ENCODE assay signal across 11 cellular contexts in the genomic region with DNA sequence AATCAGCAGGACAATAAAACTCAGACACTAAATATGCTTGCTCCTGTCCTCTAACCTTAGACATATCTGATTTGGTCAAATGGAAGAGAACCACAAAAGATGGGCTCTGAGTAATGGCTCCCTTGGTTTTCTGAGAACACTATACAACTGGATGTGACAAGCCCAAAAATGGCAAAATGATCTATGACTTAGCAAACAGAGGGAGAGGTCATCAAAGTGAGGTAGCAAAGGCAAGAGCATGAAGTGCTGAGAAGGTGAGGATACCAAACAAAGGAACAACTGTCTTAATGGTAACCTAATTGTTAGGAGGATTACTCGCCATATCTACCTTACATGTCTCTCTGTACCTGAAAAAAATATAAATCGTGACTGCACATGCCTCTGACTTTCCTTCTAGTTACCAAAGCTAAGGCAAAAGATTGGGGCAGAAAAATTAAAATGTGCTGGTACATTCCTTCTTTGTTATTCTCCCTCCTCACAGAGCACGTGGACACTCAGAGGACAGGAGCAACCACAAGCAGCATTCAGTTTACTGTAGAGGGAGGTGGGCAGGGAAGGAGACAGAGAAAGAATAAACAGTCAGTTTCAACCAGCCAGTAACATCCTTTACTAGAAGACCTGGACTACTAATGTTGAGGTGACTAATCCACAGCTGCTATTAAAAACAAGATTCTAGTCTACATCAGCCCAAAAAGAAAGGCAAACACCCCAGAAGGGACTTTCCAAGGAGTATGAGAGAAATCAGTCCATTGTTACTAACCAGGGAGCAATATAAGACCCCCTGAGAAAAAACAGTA.
A peak's percentile ranks its signal among the peaks of the same experiment; 100 is the strongest.
DNase-seq lines count a peak whose midpoint lies in the region; ATAC-seq and TF ChIP-seq lines count a peak whose summit lies in the region.
"Had no signal": no experiment of that assay in that cellular context is flagged by ENCODE, and none has a peak within 500 bp of the region (broad histone marks: within the 10 kb centered on the region; RNA-seq: fewer than 3 reads in every experiment).

No MANE protein-coding gene starts in this region.

- in situ Hi-C loops in G401 (cut with HindIII; ENCODE audit: low sequenced_read_pairs): no loop called here

- H3K27me3 ChIP-seq in GM23338 (ENCODE audit: insufficient read depth) (no peaks in the 10 kb centered on the region), SJCRH30 (no peaks in the 10 kb centered on the region)

- peaks cover 3% of the 10 kb centered on the region; the same call in 1 of the 2 replicates for H3K36me3 ChIP-seq in GM23338 (ENCODE audit: insufficient read depth)
- H3K36me3 ChIP-seq in SJCRH30: peaks cover 5% of the 10 kb centered on the region

- H3K4me1 ChIP-seq in GM23338 (ENCODE audit: insufficient read depth) (peaks cover 15% of the 10 kb centered on the region), SJCRH30 (no peaks in the 10 kb centered on the region)

- peaks cover 3% of the 10 kb centered on the region for H3K27me3 Mint-ChIP-seq in GM23338 (ENCODE audit: insufficient read depth, low read depth, poor library complexity)
- H3K27me3 Mint-ChIP-seq in activated naive CD8-positive, alpha-beta T cell treated with anti-CD3 and anti-CD28 coated beads, Interleukin-2, amount 10 ng/mL, durations not matched to agents 7 days and 5 days: no peaks in the 10 kb centered on the region

- no peaks in the 10 kb centered on the region for H3K9me2 ChIP-seq in GM23338 (ENCODE audit: insufficient read depth)

- H3K9me3 ChIP-seq in SJCRH30 (replicated peaks): no peaks in the 10 kb centered on the region

- DNase-seq in activated CD4-positive, CD25-positive, alpha-beta regulatory T cell (lab: John Stamatoyannopoulos, UW): no peak
- DNase-seq in GM23338 (ENCODE audit: low spot score) (no peak), kidney tubule cell (ENCODE audit: low spot score) (peak; percentile 28), SJCRH30 (no peak), G401 (ENCODE audit: low spot score) (no peak)
- DNase-seq in activated naive CD8-positive, alpha-beta T cell treated with anti-CD3 and anti-CD28 coated beads, Interleukin-2, amount 10 ng/mL, durations not matched to agents 7 days and 5 days: no peak
- DNase-seq in stimulated activated naive CD4-positive, alpha-beta T cell treated with Interleukin-2 at 50 U/mL for 16 hours (lab: John Stamatoyannopoulos, UW): no peak
- DNase-seq: effector memory CD4-positive, alpha-beta T cell; H9; NCI-H1092 treated with DMSO at 0.1 percent for 48 hours had no signal

- peak; percentile 93 for ATAC-seq in activated CD4-positive, CD25-positive, alpha-beta regulatory T cell treated with anti-CD3 and anti-CD28 coated beads, Interleukin-2, amount 50 U/mL, for 24 hours
- ATAC-seq in GM23338: peak; percentile 22; the same call in 1 of the 3 replicates
- ATAC-seq in activated naive CD8-positive, alpha-beta T cell treated with anti-CD3 and anti-CD28 coated beads, Interleukin-2, amount 10 ng/mL, durations not matched to agents 7 days and 5 days (ENCODE audit: low read depth): no peak

- H3K36me3 Mint-ChIP-seq in GM23338 (ENCODE audit: low read depth): peaks cover 18% of the 10 kb centered on the region
- peaks cover 13% of the 10 kb centered on the region for H3K36me3 Mint-ChIP-seq in activated naive CD8-positive, alpha-beta T cell treated with anti-CD3 and anti-CD28 coated beads, Interleukin-2, amount 10 ng/mL, durations not matched to agents 7 days and 5 days

- no peak for TF ChIP-seq CTCF in GM23338 (conservative IDR thresholded peaks at IDR 0.05; ENCODE audit: low read depth in 2 of 2)

- H4K20me1 ChIP-seq in GM23338 (replicated peaks; ENCODE audit: insufficient read depth): 0 out of 2 replicates have a peak, but pooled peaks cover 3% of the 10 kb centered on the region

- H3K79me2 ChIP-seq in GM23338 (replicated peaks; ENCODE audit: insufficient read depth): peaks cover 7% of the 10 kb centered on the region

- no peak overlapping the region for H3K4me3 Mint-ChIP-seq in GM23338
- H3K4me3 Mint-ChIP-seq in activated naive CD8-positive, alpha-beta T cell treated with anti-CD3 and anti-CD28 coated beads, Interleukin-2, amount 10 ng/mL, durations not matched to agents 7 days and 5 days: no peak overlapping the region
- H3K4me3 Mint-ChIP-seq: H9 had no signal

- H3K4me3 ChIP-seq in GM23338 (no peak overlapping the region), SJCRH30 (no peak overlapping the region)

- H2AFZ ChIP-seq in GM23338: no peak overlapping the region

- peaks cover 21% of the 10 kb centered on the region for H3K4me1 Mint-ChIP-seq in GM23338
- H3K4me1 Mint-ChIP-seq in activated naive CD8-positive, alpha-beta T cell treated with anti-CD3 and anti-CD28 coated beads, Interleukin-2, amount 10 ng/mL, durations not matched to agents 7 days and 5 days: peaks cover 2% of the 10 kb centered on the region

- H3K4me2 ChIP-seq in GM23338: peak overlapping the region; percentile 38; the same call in 1 of the 2 replicates

- H3F3A ChIP-seq in GM23338 (replicated peaks; ENCODE audit: low read depth): no peaks in the 10 kb centered on the region; the same call in 1 of the 2 replicates

- POLR2A ChIA-PET in activated naive CD8-positive, alpha-beta T cell treated with anti-CD3 and anti-CD28 coated beads, Interleukin-2, amount 10 ng/mL, durations not matched to agents 7 days and 5 days (lab: Charles Lee): no interaction called here

- peak overlapping the region; percentile 72; the same call in 1 of the 2 replicates for H3K27ac Mint-ChIP-seq in GM23338
- H3K27ac Mint-ChIP-seq in activated naive CD8-positive, alpha-beta T cell treated with anti-CD3 and anti-CD28 coated beads, Interleukin-2, amount 10 ng/mL, durations not matched to agents 7 days and 5 days: peak overlapping the region; percentile 22

- H3K9me3 Mint-ChIP-seq in GM23338: no peaks in the 10 kb centered on the region
- H3K9me3 Mint-ChIP-seq in activated naive CD8-positive, alpha-beta T cell treated with anti-CD3 and anti-CD28 coated beads, Interleukin-2, amount 10 ng/mL, durations not matched to agents 7 days and 5 days: no peaks in the 10 kb centered on the region
- H3K9me3 Mint-ChIP-seq: H9 had no signal

- H3K27ac ChIP-seq in GM23338 (ENCODE audit: low read depth) (peak overlapping the region; percentile 82; the same call in 1 of the 2 replicates), SJCRH30 (no peak overlapping the region)

TF ChIP-seq in GM23338, 12 proteins besides CTCF, POLR2A, EP300 and RAD21:
- TF ChIP-seq, protein P1, sequence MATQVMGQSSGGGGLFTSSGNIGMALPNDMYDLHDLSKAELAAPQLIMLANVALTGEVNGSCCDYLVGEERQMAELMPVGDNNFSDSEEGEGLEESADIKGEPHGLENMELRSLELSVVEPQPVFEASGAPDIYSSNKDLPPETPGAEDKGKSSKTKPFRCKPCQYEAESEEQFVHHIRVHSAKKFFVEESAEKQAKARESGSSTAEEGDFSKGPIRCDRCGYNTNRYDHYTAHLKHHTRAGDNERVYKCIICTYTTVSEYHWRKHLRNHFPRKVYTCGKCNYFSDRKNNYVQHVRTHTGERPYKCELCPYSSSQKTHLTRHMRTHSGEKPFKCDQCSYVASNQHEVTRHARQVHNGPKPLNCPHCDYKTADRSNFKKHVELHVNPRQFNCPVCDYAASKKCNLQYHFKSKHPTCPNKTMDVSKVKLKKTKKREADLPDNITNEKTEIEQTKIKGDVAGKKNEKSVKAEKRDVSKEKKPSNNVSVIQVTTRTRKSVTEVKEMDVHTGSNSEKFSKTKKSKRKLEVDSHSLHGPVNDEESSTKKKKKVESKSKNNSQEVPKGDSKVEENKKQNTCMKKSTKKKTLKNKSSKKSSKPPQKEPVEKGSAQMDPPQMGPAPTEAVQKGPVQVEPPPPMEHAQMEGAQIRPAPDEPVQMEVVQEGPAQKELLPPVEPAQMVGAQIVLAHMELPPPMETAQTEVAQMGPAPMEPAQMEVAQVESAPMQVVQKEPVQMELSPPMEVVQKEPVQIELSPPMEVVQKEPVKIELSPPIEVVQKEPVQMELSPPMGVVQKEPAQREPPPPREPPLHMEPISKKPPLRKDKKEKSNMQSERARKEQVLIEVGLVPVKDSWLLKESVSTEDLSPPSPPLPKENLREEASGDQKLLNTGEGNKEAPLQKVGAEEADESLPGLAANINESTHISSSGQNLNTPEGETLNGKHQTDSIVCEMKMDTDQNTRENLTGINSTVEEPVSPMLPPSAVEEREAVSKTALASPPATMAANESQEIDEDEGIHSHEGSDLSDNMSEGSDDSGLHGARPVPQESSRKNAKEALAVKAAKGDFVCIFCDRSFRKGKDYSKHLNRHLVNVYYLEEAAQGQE (IDR thresholded peaks at IDR 0.05; ENCODE audit: unreplicated experiment): no peak
- TF ChIP-seq NANOG (IDR thresholded peaks at IDR 0.05; ENCODE audit: borderline replicate concordance) (no peak), ZNF331 (CRISPR knock-in tag; IDR thresholded peaks at IDR 0.05; ENCODE audit: low read depth) (no peak), JUNB (IDR thresholded peaks at IDR 0.05; ENCODE audit: unreplicated experiment) (no peak), EZH2phosphoT487 (IDR thresholded peaks at IDR 0.05; ENCODE audit: unreplicated experiment) (no peak), EZH2 (IDR thresholded peaks at IDR 0.05; ENCODE audit: low read depth, unreplicated experiment) (no peak)
